In the genomic region with DNA sequence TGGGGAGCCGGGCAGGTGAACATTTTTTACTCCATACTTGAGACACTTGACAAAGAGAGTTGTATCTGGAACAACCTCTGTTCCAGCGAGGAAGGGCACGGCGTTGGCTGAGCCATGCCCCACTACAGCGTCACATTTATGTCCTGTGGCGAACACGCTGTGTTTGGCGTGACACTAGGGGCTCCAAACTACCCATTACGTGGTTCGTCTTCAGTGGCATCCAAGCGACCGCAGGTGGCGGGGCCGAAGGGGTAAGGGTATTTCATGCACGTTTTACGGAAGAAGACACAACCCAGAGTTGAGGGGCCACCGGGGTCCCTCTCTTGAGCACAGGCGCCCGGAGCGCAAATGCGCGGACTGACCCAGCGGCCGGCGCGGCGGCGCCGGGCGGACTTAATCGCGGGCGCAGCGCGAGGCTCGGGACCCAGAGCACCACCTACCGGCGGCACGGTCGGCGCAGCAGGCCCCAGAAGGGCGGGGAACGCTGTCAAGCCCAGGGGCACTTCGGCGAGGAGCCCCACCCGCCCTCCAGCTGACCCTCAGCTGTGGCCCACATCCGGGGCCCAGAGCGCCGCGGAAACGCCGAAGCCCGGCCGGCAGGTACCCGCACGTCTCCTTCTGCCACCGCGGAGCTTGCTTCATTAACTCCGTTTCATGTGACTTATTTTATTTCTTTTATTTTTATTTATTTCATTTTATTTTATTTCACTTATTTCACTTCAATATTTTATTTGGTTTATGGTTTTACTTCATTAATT, we compare ENCODE assay signal across 1 cellular context.
TF ChIP-seq lines count a peak whose summit lies in the region.

No MANE protein-coding gene starts in this region.

TF ChIP-seq in SK-N-SH, 30 proteins besides CTCF, POLR2A, EP300 and RAD21 (continued from another document):
- TF ChIP-seq, protein P1, sequence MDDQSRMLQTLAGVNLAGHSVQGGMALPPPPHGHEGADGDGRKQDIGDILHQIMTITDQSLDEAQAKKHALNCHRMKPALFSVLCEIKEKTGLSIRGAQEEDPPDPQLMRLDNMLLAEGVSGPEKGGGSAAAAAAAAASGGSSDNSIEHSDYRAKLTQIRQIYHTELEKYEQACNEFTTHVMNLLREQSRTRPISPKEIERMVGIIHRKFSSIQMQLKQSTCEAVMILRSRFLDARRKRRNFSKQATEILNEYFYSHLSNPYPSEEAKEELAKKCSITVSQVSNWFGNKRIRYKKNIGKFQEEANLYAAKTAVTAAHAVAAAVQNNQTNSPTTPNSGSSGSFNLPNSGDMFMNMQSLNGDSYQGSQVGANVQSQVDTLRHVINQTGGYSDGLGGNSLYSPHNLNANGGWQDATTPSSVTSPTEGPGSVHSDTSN (IDR thresholded peaks at IDR 0.05) = 0 out of 2 replicates have a peak, but pooled peaks have one; percentile 11
- TF ChIP-seq NRF1 (IDR thresholded peaks at IDR 0.05; ENCODE audit: low read depth, low read length) = peak; percentile 37; the same call in 1 of the 2 replicates
- TF ChIP-seq, protein P2, sequence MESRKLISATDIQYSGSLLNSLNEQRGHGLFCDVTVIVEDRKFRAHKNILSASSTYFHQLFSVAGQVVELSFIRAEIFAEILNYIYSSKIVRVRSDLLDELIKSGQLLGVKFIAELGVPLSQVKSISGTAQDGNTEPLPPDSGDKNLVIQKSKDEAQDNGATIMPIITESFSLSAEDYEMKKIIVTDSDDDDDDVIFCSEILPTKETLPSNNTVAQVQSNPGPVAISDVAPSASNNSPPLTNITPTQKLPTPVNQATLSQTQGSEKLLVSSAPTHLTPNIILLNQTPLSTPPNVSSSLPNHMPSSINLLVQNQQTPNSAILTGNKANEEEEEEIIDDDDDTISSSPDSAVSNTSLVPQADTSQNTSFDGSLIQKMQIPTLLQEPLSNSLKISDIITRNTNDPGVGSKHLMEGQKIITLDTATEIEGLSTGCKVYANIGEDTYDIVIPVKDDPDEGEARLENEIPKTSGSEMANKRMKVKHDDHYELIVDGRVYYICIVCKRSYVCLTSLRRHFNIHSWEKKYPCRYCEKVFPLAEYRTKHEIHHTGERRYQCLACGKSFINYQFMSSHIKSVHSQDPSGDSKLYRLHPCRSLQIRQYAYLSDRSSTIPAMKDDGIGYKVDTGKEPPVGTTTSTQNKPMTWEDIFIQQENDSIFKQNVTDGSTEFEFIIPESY (IDR thresholded peaks at IDR 0.05; ENCODE audit: borderline replicate concordance, low read depth) = no peak
- TF ChIP-seq TEAD4 (IDR thresholded peaks at IDR 0.05; ENCODE audit: borderline replicate concordance, insufficient read depth) = no peak
- TF ChIP-seq YY1 (IDR thresholded peaks at IDR 0.05; ENCODE audit: low read depth) = no peak
- TF ChIP-seq TAF1 (IDR thresholded peaks at IDR 0.05; ENCODE audit: borderline replicate concordance, low read depth, low read length) = no peak
- TF ChIP-seq EZH2phosphoT487 (IDR thresholded peaks at IDR 0.05; ENCODE audit: borderline replicate concordance, low read depth) = no peak
- TF ChIP-seq SMC3 (IDR thresholded peaks at IDR 0.05; ENCODE audit: low read depth, low read length) = peak; percentile 49
- TF ChIP-seq FOSL2 (IDR thresholded peaks at IDR 0.05; ENCODE audit: borderline replicate concordance, low read depth) = no peak
- no peak for TF ChIP-seq RFX5 (IDR thresholded peaks at IDR 0.05; ENCODE audit: low read length)
- peak; percentile 59; the same call in 1 of the 2 replicates for TF ChIP-seq MXI1 (IDR thresholded peaks at IDR 0.05; ENCODE audit: low read depth, low read length)
TF ChIP-seq in SK-N-SH: peak in this region for 6.
